In the genomic region with DNA sequence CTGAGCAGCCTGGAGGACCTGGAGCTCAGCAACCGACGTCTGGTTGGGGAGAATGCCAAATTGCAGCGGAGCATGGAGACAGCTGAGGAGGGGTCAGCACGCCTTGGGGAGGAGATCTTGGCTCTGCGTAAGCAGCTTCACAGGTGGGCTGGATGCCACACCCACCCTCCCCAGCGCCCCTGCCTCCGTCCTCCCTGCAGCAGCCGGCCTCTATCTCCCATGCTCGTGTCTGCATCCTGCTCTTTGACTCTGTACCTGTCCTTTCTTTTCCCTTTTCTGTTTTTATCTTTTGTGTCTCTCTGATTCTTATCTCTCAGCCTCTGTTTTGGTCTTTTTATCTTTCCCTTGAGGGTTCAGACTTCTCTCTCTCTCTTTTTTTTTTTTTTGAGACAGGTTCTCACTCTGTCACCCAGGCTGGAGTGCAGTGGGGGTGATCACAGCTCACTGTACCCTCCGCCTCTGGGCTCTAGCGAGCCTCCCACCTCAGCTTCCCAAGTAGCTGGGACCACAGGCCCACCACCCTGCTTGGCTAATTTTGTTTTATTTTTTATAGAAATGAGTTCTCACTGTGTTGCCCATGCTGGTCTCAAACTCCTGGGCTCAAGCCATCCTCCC, we compare ENCODE assay signal across 1 cellular context.
A peak's percentile ranks its signal among the peaks of the same experiment; 100 is the strongest.
TF ChIP-seq lines count a peak whose summit lies in the region.

No MANE protein-coding gene starts in this region.

TF ChIP-seq in K562, 482 proteins besides CTCF, POLR2A, EP300 and RAD21:
- TF ChIP-seq, protein P1, sequence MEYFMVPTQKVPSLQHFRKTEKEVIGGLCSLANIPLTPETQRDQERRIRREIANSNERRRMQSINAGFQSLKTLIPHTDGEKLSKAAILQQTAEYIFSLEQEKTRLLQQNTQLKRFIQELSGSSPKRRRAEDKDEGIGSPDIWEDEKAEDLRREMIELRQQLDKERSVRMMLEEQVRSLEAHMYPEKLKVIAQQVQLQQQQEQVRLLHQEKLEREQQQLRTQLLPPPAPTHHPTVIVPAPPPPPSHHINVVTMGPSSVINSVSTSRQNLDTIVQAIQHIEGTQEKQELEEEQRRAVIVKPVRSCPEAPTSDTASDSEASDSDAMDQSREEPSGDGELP (CRISPR knock-in tag; IDR thresholded peaks at IDR 0.05; ENCODE audit: borderline replicate concordance): 0 out of 2 replicates have a peak, but pooled peaks have one; percentile 21
- TF ChIP-seq SOX6 (IDR thresholded peaks at IDR 0.05): 0 out of 2 replicates have a peak, but pooled peaks have one; percentile 22
- TF ChIP-seq, protein P2, sequence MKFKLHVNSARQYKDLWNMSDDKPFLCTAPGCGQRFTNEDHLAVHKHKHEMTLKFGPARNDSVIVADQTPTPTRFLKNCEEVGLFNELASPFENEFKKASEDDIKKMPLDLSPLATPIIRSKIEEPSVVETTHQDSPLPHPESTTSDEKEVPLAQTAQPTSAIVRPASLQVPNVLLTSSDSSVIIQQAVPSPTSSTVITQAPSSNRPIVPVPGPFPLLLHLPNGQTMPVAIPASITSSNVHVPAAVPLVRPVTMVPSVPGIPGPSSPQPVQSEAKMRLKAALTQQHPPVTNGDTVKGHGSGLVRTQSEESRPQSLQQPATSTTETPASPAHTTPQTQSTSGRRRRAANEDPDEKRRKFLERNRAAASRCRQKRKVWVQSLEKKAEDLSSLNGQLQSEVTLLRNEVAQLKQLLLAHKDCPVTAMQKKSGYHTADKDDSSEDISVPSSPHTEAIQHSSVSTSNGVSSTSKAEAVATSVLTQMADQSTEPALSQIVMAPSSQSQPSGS (CRISPR knock-in tag; IDR thresholded peaks at IDR 0.05): no peak
- TF ChIP-seq, protein P3, sequence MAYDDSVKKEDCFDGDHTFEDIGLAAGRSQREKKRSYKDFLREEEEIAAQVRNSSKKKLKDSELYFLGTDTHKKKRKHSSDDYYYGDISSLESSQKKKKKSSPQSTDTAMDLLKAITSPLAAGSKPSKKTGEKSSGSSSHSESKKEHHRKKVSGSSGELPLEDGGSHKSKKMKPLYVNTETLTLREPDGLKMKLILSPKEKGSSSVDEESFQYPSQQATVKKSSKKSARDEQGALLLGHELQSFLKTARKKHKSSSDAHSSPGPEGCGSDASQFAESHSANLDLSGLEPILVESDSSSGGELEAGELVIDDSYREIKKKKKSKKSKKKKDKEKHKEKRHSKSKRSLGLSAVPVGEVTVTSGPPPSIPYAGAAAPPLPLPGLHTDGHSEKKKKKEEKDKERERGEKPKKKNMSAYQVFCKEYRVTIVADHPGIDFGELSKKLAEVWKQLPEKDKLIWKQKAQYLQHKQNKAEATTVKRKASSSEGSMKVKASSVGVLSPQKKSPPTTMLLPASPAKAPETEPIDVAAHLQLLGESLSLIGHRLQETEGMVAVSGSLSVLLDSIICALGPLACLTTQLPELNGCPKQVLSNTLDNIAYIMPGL (CRISPR knock-in tag; IDR thresholded peaks at IDR 0.05): no peak
- TF ChIP-seq, protein P4, sequence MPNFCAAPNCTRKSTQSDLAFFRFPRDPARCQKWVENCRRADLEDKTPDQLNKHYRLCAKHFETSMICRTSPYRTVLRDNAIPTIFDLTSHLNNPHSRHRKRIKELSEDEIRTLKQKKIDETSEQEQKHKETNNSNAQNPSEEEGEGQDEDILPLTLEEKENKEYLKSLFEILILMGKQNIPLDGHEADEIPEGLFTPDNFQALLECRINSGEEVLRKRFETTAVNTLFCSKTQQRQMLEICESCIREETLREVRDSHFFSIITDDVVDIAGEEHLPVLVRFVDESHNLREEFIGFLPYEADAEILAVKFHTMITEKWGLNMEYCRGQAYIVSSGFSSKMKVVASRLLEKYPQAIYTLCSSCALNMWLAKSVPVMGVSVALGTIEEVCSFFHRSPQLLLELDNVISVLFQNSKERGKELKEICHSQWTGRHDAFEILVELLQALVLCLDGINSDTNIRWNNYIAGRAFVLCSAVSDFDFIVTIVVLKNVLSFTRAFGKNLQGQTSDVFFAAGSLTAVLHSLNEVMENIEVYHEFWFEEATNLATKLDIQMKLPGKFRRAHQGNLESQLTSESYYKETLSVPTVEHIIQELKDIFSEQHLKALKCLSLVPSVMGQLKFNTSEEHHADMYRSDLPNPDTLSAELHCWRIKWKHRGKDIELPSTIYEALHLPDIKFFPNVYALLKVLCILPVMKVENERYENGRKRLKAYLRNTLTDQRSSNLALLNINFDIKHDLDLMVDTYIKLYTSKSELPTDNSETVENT (CRISPR knock-in tag; IDR thresholded peaks at IDR 0.05): no peak
- TF ChIP-seq ZNF717 (CRISPR knock-in tag; IDR thresholded peaks at IDR 0.05): no peak
- TF ChIP-seq, protein P5, sequence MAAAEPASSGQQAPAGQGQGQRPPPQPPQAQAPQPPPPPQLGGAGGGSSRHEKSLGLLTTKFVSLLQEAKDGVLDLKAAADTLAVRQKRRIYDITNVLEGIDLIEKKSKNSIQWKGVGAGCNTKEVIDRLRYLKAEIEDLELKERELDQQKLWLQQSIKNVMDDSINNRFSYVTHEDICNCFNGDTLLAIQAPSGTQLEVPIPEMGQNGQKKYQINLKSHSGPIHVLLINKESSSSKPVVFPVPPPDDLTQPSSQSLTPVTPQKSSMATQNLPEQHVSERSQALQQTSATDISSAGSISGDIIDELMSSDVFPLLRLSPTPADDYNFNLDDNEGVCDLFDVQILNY (CRISPR knock-in tag; IDR thresholded peaks at IDR 0.05): no peak
